ENCODE assay signal across 9 cellular contexts in the genomic region with DNA sequence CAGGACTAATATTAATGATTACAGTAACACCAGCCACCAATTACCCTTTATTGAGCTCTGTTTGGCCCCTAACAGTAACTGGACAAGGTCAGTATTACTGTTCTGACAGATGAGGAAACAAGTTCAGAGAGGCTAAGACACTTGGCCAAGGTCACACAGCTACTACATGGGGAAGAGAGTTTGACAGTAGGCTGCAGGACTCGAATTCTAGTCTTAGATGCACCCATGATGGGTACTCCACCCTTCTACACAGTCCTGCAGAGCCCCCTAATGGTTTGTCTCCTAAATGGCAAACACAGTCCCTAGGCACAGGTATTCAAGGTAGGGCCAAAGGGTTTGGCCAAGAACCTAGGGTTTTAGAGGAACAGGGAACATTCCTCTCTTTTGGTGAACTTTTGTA.
A peak's percentile ranks its signal among the peaks of the same experiment; 100 is the strongest.
DNase-seq lines count a peak whose midpoint lies in the region; ATAC-seq and TF ChIP-seq lines count a peak whose summit lies in the region.
"Had no signal": no experiment of that assay in that cellular context is flagged by ENCODE, and none has a peak within 500 bp of the region (broad histone marks: within the 10 kb centered on the region; RNA-seq: fewer than 3 reads in every experiment).

No MANE protein-coding gene starts in this region.

- H3K27me3 Mint-ChIP-seq in activated CD8-positive, alpha-beta memory T cell treated with anti-CD3 and anti-CD28 coated beads, Interleukin-2, amount 10 ng/mL, durations not matched to agents 7 days and 5 days: peaks cover 24% of the 10 kb centered on the region
- H3K27me3 Mint-ChIP-seq in activated naive CD8-positive, alpha-beta T cell treated with anti-CD3 and anti-CD28 coated beads, Interleukin-2, amount 50 U/mL, for 24 hours: peaks cover 4% of the 10 kb centered on the region
- H3K27me3 Mint-ChIP-seq in stimulated activated naive CD8-positive, alpha-beta T cell treated with anti-CD3 and anti-CD28 coated beads, Interleukin-15, amount 100 ng/mL, for 72 hours: peaks cover 22% of the 10 kb centered on the region

- H3K9ac ChIP-seq in MM.1S (ENCODE audit: low read length) (no peak overlapping the region), PC-3 (ENCODE audit: low read length) (no peak overlapping the region)

- H3K36me3 Mint-ChIP-seq in activated CD8-positive, alpha-beta memory T cell treated with anti-CD3 and anti-CD28 coated beads, Interleukin-2, amount 10 ng/mL, durations not matched to agents 7 days and 5 days: no peaks in the 10 kb centered on the region
- H3K36me3 Mint-ChIP-seq in activated naive CD8-positive, alpha-beta T cell treated with anti-CD3 and anti-CD28 coated beads, Interleukin-2, amount 50 U/mL, for 24 hours (ENCODE audit: low read depth): no peaks in the 10 kb centered on the region
- H3K36me3 Mint-ChIP-seq: CD8-positive, alpha-beta memory T cell had no signal

- H3K4me1 ChIP-seq in MM.1S (ENCODE audit: low read length) (peaks cover 10% of the 10 kb centered on the region), PC-3 (ENCODE audit: insufficient read depth, low read length) (peaks cover 4% of the 10 kb centered on the region; the same call in 1 of the 2 replicates)

- no peaks in the 10 kb centered on the region for H3K79me2 ChIP-seq in MM.1S (ENCODE audit: low read length)
- no peaks in the 10 kb centered on the region for H3K79me2 ChIP-seq in PC-3 (ENCODE audit: low read length)

- no peak overlapping the region for H3K4me3 Mint-ChIP-seq in activated CD8-positive, alpha-beta memory T cell treated with anti-CD3 and anti-CD28 coated beads, Interleukin-2, amount 10 ng/mL, durations not matched to agents 7 days and 5 days
- no peak overlapping the region for H3K4me3 Mint-ChIP-seq in activated naive CD8-positive, alpha-beta T cell treated with anti-CD3 and anti-CD28 coated beads, Interleukin-2, amount 50 U/mL, for 24 hours
- no peak overlapping the region for H3K4me3 Mint-ChIP-seq in stimulated activated naive CD8-positive, alpha-beta T cell treated with anti-CD3 and anti-CD28 coated beads, Interleukin-15, amount 100 ng/mL, for 72 hours
- H3K4me3 Mint-ChIP-seq: CD8-positive, alpha-beta memory T cell had no signal

- no peak overlapping the region for H3K27ac Mint-ChIP-seq in activated CD8-positive, alpha-beta memory T cell treated with anti-CD3 and anti-CD28 coated beads, Interleukin-2, amount 10 ng/mL, durations not matched to agents 7 days and 5 days
- no peak overlapping the region for H3K27ac Mint-ChIP-seq in activated naive CD8-positive, alpha-beta T cell treated with anti-CD3 and anti-CD28 coated beads, Interleukin-2, amount 50 U/mL, for 24 hours
- H3K27ac Mint-ChIP-seq in stimulated activated naive CD8-positive, alpha-beta T cell treated with anti-CD3 and anti-CD28 coated beads, Interleukin-15, amount 100 ng/mL, for 72 hours: no peak overlapping the region
- H3K27ac Mint-ChIP-seq: CD8-positive, alpha-beta memory T cell had no signal

- H3K9me3 ChIP-seq in MM.1S (replicated peaks; ENCODE audit: insufficient read depth, low read length): no peaks in the 10 kb centered on the region
- no peaks in the 10 kb centered on the region for H3K9me3 ChIP-seq in PC-3 (ENCODE audit: low read length)

- H3F3A ChIP-seq in MM.1S (ENCODE audit: insufficient read depth, low read length): peaks cover 20% of the 10 kb centered on the region
- H3F3A ChIP-seq in PC-3 (ENCODE audit: low read length, unreplicated experiment): no peaks in the 10 kb centered on the region

- H3K27me3 ChIP-seq in MM.1S (replicated peaks; ENCODE audit: insufficient read depth, low read length) (no peaks in the 10 kb centered on the region), PC-3 (ENCODE audit: low read length) (no peaks in the 10 kb centered on the region)

- CTCF ChIA-PET in activated CD8-positive, alpha-beta memory T cell treated with anti-CD3 and anti-CD28 coated beads, Interleukin-2, amount 10 ng/mL, durations not matched to agents 7 days and 5 days (lab: Charles Lee): interaction anchor here (0.7 to 7.8 kb wide), 9 partner anchors 19 to 789 kb away, joined by 3 to 149 read pairs (median 3); no protein-coding TSS in a partner anchor
- CTCF ChIA-PET in PC-3 (lab: Charles Lee): interaction anchor here (0.6 kb wide), 1 partner anchor 317 kb away, joined by 8 read pairs; no protein-coding TSS in a partner anchor

- H2AFZ ChIP-seq in MM.1S (ENCODE audit: low read length): no peak overlapping the region
- no peak overlapping the region for H2AFZ ChIP-seq in PC-3 (ENCODE audit: low read length)

- intact Hi-C loops in PC-3 (cut with micrococcal nuclease): no loop called here

- TF ChIP-seq CTCF in MM.1S (IDR thresholded peaks at IDR 0.05; ENCODE audit: low read length) (peak; percentile 68), PC-3 (conservative IDR thresholded peaks at IDR 0.05; ENCODE audit: low read depth, low read length) (no peak; the same call in none of the 2 replicates)

- H4K20me1 ChIP-seq in MM.1S (ENCODE audit: insufficient read depth, low read length): no peaks in the 10 kb centered on the region
- H4K20me1 ChIP-seq in PC-3 (ENCODE audit: low read length): no peaks in the 10 kb centered on the region

- H3K4me2 ChIP-seq in MM.1S (ENCODE audit: low read depth, low read length): no peak overlapping the region
- H3K4me2 ChIP-seq in PC-3 (ENCODE audit: low read length): no peak overlapping the region

- H3K4me1 Mint-ChIP-seq in activated CD8-positive, alpha-beta memory T cell treated with anti-CD3 and anti-CD28 coated beads, Interleukin-2, amount 10 ng/mL, durations not matched to agents 7 days and 5 days: peaks cover 4% of the 10 kb centered on the region
- H3K4me1 Mint-ChIP-seq in activated naive CD8-positive, alpha-beta T cell treated with anti-CD3 and anti-CD28 coated beads, Interleukin-2, amount 50 U/mL, for 24 hours: peaks cover 21% of the 10 kb centered on the region
- H3K4me1 Mint-ChIP-seq in stimulated activated naive CD8-positive, alpha-beta T cell treated with anti-CD3 and anti-CD28 coated beads, Interleukin-15, amount 100 ng/mL, for 72 hours: peaks cover 8% of the 10 kb centered on the region
- H3K4me1 Mint-ChIP-seq: CD8-positive, alpha-beta memory T cell had no signal

- POLR2A ChIA-PET in PC-3 (lab: Charles Lee; ENCODE audit: unreplicated experiment): no interaction called here

- H3K4me3 ChIP-seq in MM.1S (ENCODE audit: low read length) (no peak overlapping the region), PC-3 (ENCODE audit: low read length) (no peak overlapping the region)

- no peak overlapping the region for H3K27ac ChIP-seq in MM.1S (ENCODE audit: low read length)
- H3K27ac ChIP-seq in PC-3 (ENCODE audit: low read length): no peak overlapping the region

- H3K36me3 ChIP-seq in MM.1S (replicated peaks; ENCODE audit: insufficient read depth, low read length) (no peaks in the 10 kb centered on the region), PC-3 (ENCODE audit: low read depth, low read length) (no peaks in the 10 kb centered on the region)

- peak; percentile 94 for ATAC-seq in activated CD8-positive, alpha-beta memory T cell treated with anti-CD3 and anti-CD28 coated beads, Interleukin-2, amount 10 ng/mL, durations not matched to agents 7 days and 5 days
- peak; percentile 73 for ATAC-seq in activated naive CD8-positive, alpha-beta T cell treated with anti-CD3 and anti-CD28 coated beads, Interleukin-2, amount 50 U/mL, for 24 hours
- ATAC-seq in stimulated activated naive CD8-positive, alpha-beta T cell treated with anti-CD3 and anti-CD28 coated beads, Interleukin-15, amount 100 ng/mL, for 72 hours: peak; percentile 87
- no peak for ATAC-seq in PC-3

- peak; percentile 64 for DNase-seq in activated CD8-positive, alpha-beta memory T cell treated with anti-CD3 and anti-CD28 coated beads, Interleukin-2, amount 10 ng/mL, durations not matched to agents 7 days and 5 days
- no peak for DNase-seq in activated CD8-positive, alpha-beta memory T cell treated with anti-CD3 and anti-CD28 coated beads for 24 hours
- DNase-seq in MM.1S (peak; percentile 56), inferior parietal cortex (ENCODE audit: extremely low spot score) (no peak), PC-3 (no peak), pons (ENCODE audit: low spot score) (no peak)
- DNase-seq in activated naive CD8-positive, alpha-beta T cell treated with anti-CD3 and anti-CD28 coated beads, Interleukin-2, amount 50 U/mL, for 24 hours: no peak
- DNase-seq in stimulated activated naive CD8-positive, alpha-beta T cell treated with anti-CD3 and anti-CD28 coated beads, Interleukin-15, amount 100 ng/mL, for 72 hours: peak; percentile 29 to 49

- no TSS peak for BruUV-seq in PC-3 (replicated peaks; lab: Mats Ljungman, UMichigan)

- H3K9me2 ChIP-seq in MM.1S (replicated peaks; ENCODE audit: insufficient read depth, low read length) (no peaks in the 10 kb centered on the region), PC-3 (replicated peaks; ENCODE audit: low read length) (no peaks in the 10 kb centered on the region)

- no peaks in the 10 kb centered on the region for H3K9me3 Mint-ChIP-seq in activated CD8-positive, alpha-beta memory T cell treated with anti-CD3 and anti-CD28 coated beads, Interleukin-2, amount 10 ng/mL, durations not matched to agents 7 days and 5 days (ENCODE audit: low read depth)
- H3K9me3 Mint-ChIP-seq in activated naive CD8-positive, alpha-beta T cell treated with anti-CD3 and anti-CD28 coated beads, Interleukin-2, amount 50 U/mL, for 24 hours: no peaks in the 10 kb centered on the region
- no peaks in the 10 kb centered on the region for H3K9me3 Mint-ChIP-seq in stimulated activated naive CD8-positive, alpha-beta T cell treated with anti-CD3 and anti-CD28 coated beads, Interleukin-15, amount 100 ng/mL, for 72 hours
- H3K9me3 Mint-ChIP-seq: CD8-positive, alpha-beta memory T cell had no signal

Comparison
In these comparisons a context has a peak if more than half of its experiments do, and no peak if none do; other contexts are left out.
1. DNase-seq: peak in activated CD8-positive, alpha-beta memory T cell treated with anti-CD3 and anti-CD28 coated beads, Interleukin-2, amount 10 ng/mL, durations not matched to agents 7 days and 5 days (single experiment), MM.1S (single experiment) and stimulated activated naive CD8-positive, alpha-beta T cell treated with anti-CD3 and anti-CD28 coated beads, Interleukin-15, amount 100 ng/mL, for 72 hours (2 of 2); none in activated CD8-positive, alpha-beta memory T cell treated with anti-CD3 and anti-CD28 coated beads for 24 hours (single experiment), activated naive CD8-positive, alpha-beta T cell treated with anti-CD3 and anti-CD28 coated beads, Interleukin-2, amount 50 U/mL, for 24 hours (single experiment), inferior parietal cortex (single experiment), PC-3 (single experiment) and pons (single experiment).